22 cellular contexts compared by ENCODE assay signal in the genomic region with DNA sequence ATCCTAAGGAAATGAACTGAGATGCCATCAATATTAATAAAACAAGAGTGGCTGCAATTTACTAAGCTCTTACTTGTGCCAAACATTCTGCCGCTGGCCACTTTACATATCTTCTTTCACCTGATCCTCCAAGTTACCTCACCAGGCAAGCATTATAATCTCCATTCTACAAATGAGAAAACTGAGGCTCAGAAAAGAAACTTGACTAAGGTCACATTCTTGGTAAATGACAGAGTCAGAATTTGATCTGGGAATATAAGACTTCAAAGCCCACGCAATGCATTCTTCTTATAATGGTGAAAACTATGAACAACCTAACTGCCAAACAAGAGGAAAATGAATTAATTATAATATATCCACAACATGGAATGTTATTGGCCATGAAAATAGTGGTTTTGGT.
"Had no signal": no experiment of that assay in that cellular context is flagged by ENCODE, and none has a peak within 500 bp of the region (broad histone marks: within the 10 kb centered on the region; RNA-seq: fewer than 3 reads in every experiment).

No MANE protein-coding gene starts in this region.

- H3K79me2 ChIP-seq: hepatocyte, parathyroid adenoma had no signal

- H3K27me3 ChIP-seq: esophagus muscularis mucosa, foreskin keratinocyte, gastroesophageal sphincter, hepatocyte, right atrium auricular region, thyroid gland had no signal

- H3K36me3 ChIP-seq: esophagus muscularis mucosa, gastroesophageal sphincter, heart left ventricle, lower lobe of right lung, right atrium auricular region, stomach, thyroid gland had no signal

- H3K4me3 ChIP-seq: coronary artery, esophagus muscularis mucosa, gastroesophageal sphincter, heart left ventricle, hepatocyte, lower lobe of right lung, right atrium auricular region, stomach, thyroid gland had no signal

- H3K4me3 Mint-ChIP-seq: natural killer cell; stimulated activated effector memory CD8-positive, alpha-beta T cell treated with anti-CD3 and anti-CD28 coated beads, Interleukin-12 subunit alpha, Interleukin-12 subunit beta, amount 100 ng/mL, for 72 hours had no signal

- DNase-seq: dermis blood vessel endothelial cell; effector memory CD4-positive, alpha-beta T cell; foreskin keratinocyte; heart left ventricle; left ventricle myocardium superior; lower lobe of right lung; natural killer cell; occipital lobe; stimulated activated CD4-positive, alpha-beta T cell treated with anti-CD3 and anti-CD28 coated beads, Interleukin-2, amount 100 ng/mL, for 24 hours; stimulated activated CD4-positive, alpha-beta T cell treated with anti-CD3 and anti-CD28 coated beads, Interleukin-4, amount 100 ng/mL, for 24 hours; stimulated activated naive CD4-positive, alpha-beta T cell treated with Interleukin-2 at 50 U/mL for 16 hours; stomach; thyroid gland had no signal

- H3K9me3 Mint-ChIP-seq: natural killer cell; stimulated activated effector memory CD8-positive, alpha-beta T cell treated with anti-CD3 and anti-CD28 coated beads, Interleukin-12 subunit alpha, Interleukin-12 subunit beta, amount 100 ng/mL, for 72 hours had no signal

- H2AFZ ChIP-seq: hepatocyte, parathyroid adenoma had no signal

- H3K36me3 Mint-ChIP-seq: natural killer cell had no signal

- H3K9ac ChIP-seq: parathyroid adenoma had no signal

- ATAC-seq: foreskin keratinocyte; gastroesophageal sphincter; heart left ventricle; left ventricle myocardium superior; lower lobe of right lung; natural killer cell; sciatic nerve; stimulated activated effector memory CD8-positive, alpha-beta T cell treated with anti-CD3 and anti-CD28 coated beads, Interleukin-12 subunit alpha, Interleukin-12 subunit beta, amount 100 ng/mL, for 72 hours had no signal

- H3K27ac Mint-ChIP-seq: natural killer cell; progenitor cell of endocrine pancreas; stimulated activated effector memory CD8-positive, alpha-beta T cell treated with anti-CD3 and anti-CD28 coated beads, Interleukin-12 subunit alpha, Interleukin-12 subunit beta, amount 100 ng/mL, for 72 hours had no signal

- H3K4me2 ChIP-seq: hepatocyte had no signal

- H3K9me3 ChIP-seq: esophagus muscularis mucosa, gastroesophageal sphincter, heart left ventricle, lower lobe of right lung, right atrium auricular region, stomach, thyroid gland had no signal

- H3K27ac ChIP-seq: coronary artery, esophagus muscularis mucosa, foreskin keratinocyte, gastroesophageal sphincter, heart left ventricle, hepatocyte, lower lobe of right lung, parathyroid adenoma, right atrium auricular region, stomach, thyroid gland had no signal
